ENCODE assay signal across 1 cellular context in genomic region chr1:65419681-65420589, GRCh38.
TF ChIP-seq lines count a peak whose summit lies in the region.

No MANE protein-coding gene starts in this region.

TF ChIP-seq in HepG2, 621 proteins besides CTCF, POLR2A, EP300 and RAD21 (continued from another document and continues in another):
- TF ChIP-seq, protein P1, sequence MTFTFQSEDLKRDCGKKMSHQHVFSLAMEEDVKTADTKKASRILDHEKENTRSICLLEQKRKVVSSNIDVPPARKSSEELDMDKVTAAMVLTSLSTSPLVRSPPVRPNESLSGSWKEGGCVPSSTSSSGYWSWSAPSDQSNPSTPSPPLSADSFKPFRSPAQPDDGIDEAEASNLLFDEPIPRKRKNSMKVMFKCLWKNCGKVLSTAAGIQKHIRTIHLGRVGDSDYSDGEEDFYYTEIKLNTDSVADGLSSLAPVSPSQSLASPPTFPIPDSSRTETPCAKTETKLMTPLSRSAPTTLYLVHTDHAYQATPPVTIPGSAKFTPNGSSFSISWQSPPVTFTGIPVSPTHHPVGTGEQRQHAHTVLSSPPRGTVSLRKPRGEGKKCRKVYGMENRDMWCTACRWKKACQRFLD (CRISPR knock-in tag; IDR thresholded peaks at IDR 0.05; ENCODE audit: borderline replicate concordance), result no peak
- TF ChIP-seq ZNF160 (CRISPR knock-in tag; IDR thresholded peaks at IDR 0.05), result no peak
- TF ChIP-seq, protein P2, sequence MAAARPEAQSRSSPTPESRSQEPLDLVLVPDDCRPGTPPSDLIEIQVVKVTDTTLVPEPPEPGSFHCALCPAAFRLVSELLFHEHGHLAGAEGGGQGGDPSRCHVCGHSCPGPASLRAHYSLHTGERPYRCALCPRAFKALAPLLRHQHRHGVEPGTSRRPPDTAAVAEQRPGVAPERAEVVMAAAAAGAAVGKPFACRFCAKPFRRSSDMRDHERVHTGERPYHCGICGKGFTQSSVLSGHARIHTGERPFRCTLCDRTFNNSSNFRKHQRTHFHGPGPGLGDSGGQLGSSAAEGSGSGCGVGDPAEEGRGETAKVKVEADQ (CRISPR knock-in tag; IDR thresholded peaks at IDR 0.05; ENCODE audit: borderline replicate concordance), result no peak
- no peak for TF ChIP-seq NAIF1 (CRISPR knock-in tag; IDR thresholded peaks at IDR 0.05; ENCODE audit: borderline replicate concordance)
- TF ChIP-seq DBP (CRISPR knock-in tag; IDR thresholded peaks at IDR 0.05; ENCODE audit: not compliant biosample characterization), result no peak
- no peak for TF ChIP-seq ZNF557 (CRISPR knock-in tag; IDR thresholded peaks at IDR 0.05)
- TF ChIP-seq FOXK1 (CRISPR knock-in tag; IDR thresholded peaks at IDR 0.05; ENCODE audit: borderline replicate concordance, low read depth), result 0 out of 2 replicates have a peak, but pooled peaks have one; percentile 31
- no peak for TF ChIP-seq PREB (CRISPR knock-in tag; IDR thresholded peaks at IDR 0.05)
- TF ChIP-seq FUBP1 (CRISPR knock-in tag; IDR thresholded peaks at IDR 0.05; ENCODE audit: borderline replicate concordance), result no peak
- TF ChIP-seq, protein P3, sequence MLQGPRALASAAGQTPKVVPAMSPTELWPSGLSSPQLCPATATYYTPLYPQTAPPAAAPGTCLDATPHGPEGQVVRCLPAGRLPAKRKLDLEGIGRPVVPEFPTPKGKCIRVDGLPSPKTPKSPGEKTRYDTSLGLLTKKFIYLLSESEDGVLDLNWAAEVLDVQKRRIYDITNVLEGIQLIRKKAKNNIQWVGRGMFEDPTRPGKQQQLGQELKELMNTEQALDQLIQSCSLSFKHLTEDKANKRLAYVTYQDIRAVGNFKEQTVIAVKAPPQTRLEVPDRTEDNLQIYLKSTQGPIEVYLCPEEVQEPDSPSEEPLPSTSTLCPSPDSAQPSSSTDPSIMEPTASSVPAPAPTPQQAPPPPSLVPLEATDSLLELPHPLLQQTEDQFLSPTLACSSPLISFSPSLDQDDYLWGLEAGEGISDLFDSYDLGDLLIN (CRISPR knock-in tag; IDR thresholded peaks at IDR 0.05; ENCODE audit: borderline replicate concordance), result no peak
- TF ChIP-seq MIER2 (CRISPR knock-in tag; IDR thresholded peaks at IDR 0.05), result no peak
- no peak; the same call in 1 of the 2 replicates for TF ChIP-seq KDM2A (CRISPR knock-in tag; IDR thresholded peaks at IDR 0.05; ENCODE audit: borderline replicate concordance, low read depth)
- TF ChIP-seq, protein P4, sequence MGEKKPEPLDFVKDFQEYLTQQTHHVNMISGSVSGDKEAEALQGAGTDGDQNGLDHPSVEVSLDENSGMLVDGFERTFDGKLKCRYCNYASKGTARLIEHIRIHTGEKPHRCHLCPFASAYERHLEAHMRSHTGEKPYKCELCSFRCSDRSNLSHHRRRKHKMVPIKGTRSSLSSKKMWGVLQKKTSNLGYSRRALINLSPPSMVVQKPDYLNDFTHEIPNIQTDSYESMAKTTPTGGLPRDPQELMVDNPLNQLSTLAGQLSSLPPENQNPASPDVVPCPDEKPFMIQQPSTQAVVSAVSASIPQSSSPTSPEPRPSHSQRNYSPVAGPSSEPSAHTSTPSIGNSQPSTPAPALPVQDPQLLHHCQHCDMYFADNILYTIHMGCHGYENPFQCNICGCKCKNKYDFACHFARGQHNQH (CRISPR knock-in tag; IDR thresholded peaks at IDR 0.05), result peak; percentile 24; the same call in 1 of the 2 replicates
- TF ChIP-seq, protein P5, sequence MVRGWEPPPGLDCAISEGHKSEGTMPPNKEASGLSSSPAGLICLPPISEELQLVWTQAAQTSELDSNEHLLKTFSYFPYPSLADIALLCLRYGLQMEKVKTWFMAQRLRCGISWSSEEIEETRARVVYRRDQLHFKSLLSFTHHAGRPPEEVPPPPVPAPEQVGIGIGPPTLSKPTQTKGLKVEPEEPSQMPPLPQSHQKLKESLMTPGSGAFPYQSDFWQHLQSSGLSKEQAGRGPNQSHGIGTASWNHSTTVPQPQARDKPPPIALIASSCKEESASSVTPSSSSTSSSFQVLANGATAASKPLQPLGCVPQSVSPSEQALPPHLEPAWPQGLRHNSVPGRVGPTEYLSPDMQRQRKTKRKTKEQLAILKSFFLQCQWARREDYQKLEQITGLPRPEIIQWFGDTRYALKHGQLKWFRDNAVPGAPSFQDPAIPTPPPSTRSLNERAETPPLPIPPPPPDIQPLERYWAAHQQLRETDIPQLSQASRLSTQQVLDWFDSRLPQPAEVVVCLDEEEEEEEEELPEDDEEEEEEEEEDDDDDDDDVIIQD (CRISPR knock-in tag; IDR thresholded peaks at IDR 0.05; ENCODE audit: low read depth), result no peak
- no peak for TF ChIP-seq ZNF790 (CRISPR knock-in tag; IDR thresholded peaks at IDR 0.05; ENCODE audit: borderline replicate concordance)
- no peak for TF ChIP-seq NBN (conservative IDR thresholded peaks at IDR 0.05)
- no peak for TF ChIP-seq ZMAT5 (CRISPR knock-in tag; IDR thresholded peaks at IDR 0.05; ENCODE audit: borderline replicate concordance, low read depth)
- no peak for TF ChIP-seq NFATC3 (CRISPR knock-in tag; IDR thresholded peaks at IDR 0.05)
- TF ChIP-seq ESRRA (CRISPR knock-in tag; IDR thresholded peaks at IDR 0.05; ENCODE audit: low read depth), result no peak
- no peak for TF ChIP-seq PCBP1 (IDR thresholded peaks at IDR 0.05; ENCODE audit: borderline replicate concordance, low read depth, low read length)
- TF ChIP-seq, protein P6, sequence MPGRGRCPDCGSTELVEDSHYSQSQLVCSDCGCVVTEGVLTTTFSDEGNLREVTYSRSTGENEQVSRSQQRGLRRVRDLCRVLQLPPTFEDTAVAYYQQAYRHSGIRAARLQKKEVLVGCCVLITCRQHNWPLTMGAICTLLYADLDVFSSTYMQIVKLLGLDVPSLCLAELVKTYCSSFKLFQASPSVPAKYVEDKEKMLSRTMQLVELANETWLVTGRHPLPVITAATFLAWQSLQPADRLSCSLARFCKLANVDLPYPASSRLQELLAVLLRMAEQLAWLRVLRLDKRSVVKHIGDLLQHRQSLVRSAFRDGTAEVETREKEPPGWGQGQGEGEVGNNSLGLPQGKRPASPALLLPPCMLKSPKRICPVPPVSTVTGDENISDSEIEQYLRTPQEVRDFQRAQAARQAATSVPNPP (CRISPR knock-in tag; IDR thresholded peaks at IDR 0.05), result no peak
- TF ChIP-seq PHF8 (CRISPR knock-in tag; IDR thresholded peaks at IDR 0.05), result peak; percentile 59
- TF ChIP-seq, protein P7, sequence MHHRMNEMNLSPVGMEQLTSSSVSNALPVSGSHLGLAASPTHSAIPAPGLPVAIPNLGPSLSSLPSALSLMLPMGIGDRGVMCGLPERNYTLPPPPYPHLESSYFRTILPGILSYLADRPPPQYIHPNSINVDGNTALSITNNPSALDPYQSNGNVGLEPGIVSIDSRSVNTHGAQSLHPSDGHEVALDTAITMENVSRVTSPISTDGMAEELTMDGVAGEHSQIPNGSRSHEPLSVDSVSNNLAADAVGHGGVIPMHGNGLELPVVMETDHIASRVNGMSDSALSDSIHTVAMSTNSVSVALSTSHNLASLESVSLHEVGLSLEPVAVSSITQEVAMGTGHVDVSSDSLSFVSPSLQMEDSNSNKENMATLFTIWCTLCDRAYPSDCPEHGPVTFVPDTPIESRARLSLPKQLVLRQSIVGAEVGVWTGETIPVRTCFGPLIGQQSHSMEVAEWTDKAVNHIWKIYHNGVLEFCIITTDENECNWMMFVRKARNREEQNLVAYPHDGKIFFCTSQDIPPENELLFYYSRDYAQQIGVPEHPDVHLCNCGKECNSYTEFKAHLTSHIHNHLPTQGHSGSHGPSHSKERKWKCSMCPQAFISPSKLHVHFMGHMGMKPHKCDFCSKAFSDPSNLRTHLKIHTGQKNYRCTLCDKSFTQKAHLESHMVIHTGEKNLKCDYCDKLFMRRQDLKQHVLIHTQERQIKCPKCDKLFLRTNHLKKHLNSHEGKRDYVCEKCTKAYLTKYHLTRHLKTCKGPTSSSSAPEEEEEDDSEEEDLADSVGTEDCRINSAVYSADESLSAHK (CRISPR knock-in tag; IDR thresholded peaks at IDR 0.05; ENCODE audit: borderline replicate concordance), result no peak
- TF ChIP-seq DPF2 (CRISPR knock-in tag; IDR thresholded peaks at IDR 0.05; ENCODE audit: borderline replicate concordance, low read depth), result no peak
- TF ChIP-seq NCOA2 (CRISPR knock-in tag; IDR thresholded peaks at IDR 0.05), result no peak; the same call in none of the 2 replicates
- TF ChIP-seq, protein P8, sequence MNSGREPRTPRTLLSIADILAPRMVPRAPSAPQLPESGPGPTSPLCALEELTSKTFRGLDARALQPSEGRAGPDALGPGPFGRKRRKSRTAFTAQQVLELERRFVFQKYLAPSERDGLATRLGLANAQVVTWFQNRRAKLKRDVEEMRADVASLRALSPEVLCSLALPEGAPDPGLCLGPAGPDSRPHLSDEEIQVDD (CRISPR knock-in tag; IDR thresholded peaks at IDR 0.05; ENCODE audit: borderline replicate concordance), result no peak
- no peak for TF ChIP-seq ZIK1 (CRISPR knock-in tag; IDR thresholded peaks at IDR 0.05; ENCODE audit: borderline replicate concordance, low read depth)
- TF ChIP-seq TCF7L2 (IDR thresholded peaks at IDR 0.05; ENCODE audit: low read depth, low read length), result no peak
- no peak for TF ChIP-seq RFX5 (IDR thresholded peaks at IDR 0.05; ENCODE audit: low read depth, low read length)
- no peak for TF ChIP-seq ZNF792 (CRISPR knock-in tag; IDR thresholded peaks at IDR 0.05)
- TF ChIP-seq ZNF572 (CRISPR knock-in tag; IDR thresholded peaks at IDR 0.05), result no peak
- TF ChIP-seq, protein P9, sequence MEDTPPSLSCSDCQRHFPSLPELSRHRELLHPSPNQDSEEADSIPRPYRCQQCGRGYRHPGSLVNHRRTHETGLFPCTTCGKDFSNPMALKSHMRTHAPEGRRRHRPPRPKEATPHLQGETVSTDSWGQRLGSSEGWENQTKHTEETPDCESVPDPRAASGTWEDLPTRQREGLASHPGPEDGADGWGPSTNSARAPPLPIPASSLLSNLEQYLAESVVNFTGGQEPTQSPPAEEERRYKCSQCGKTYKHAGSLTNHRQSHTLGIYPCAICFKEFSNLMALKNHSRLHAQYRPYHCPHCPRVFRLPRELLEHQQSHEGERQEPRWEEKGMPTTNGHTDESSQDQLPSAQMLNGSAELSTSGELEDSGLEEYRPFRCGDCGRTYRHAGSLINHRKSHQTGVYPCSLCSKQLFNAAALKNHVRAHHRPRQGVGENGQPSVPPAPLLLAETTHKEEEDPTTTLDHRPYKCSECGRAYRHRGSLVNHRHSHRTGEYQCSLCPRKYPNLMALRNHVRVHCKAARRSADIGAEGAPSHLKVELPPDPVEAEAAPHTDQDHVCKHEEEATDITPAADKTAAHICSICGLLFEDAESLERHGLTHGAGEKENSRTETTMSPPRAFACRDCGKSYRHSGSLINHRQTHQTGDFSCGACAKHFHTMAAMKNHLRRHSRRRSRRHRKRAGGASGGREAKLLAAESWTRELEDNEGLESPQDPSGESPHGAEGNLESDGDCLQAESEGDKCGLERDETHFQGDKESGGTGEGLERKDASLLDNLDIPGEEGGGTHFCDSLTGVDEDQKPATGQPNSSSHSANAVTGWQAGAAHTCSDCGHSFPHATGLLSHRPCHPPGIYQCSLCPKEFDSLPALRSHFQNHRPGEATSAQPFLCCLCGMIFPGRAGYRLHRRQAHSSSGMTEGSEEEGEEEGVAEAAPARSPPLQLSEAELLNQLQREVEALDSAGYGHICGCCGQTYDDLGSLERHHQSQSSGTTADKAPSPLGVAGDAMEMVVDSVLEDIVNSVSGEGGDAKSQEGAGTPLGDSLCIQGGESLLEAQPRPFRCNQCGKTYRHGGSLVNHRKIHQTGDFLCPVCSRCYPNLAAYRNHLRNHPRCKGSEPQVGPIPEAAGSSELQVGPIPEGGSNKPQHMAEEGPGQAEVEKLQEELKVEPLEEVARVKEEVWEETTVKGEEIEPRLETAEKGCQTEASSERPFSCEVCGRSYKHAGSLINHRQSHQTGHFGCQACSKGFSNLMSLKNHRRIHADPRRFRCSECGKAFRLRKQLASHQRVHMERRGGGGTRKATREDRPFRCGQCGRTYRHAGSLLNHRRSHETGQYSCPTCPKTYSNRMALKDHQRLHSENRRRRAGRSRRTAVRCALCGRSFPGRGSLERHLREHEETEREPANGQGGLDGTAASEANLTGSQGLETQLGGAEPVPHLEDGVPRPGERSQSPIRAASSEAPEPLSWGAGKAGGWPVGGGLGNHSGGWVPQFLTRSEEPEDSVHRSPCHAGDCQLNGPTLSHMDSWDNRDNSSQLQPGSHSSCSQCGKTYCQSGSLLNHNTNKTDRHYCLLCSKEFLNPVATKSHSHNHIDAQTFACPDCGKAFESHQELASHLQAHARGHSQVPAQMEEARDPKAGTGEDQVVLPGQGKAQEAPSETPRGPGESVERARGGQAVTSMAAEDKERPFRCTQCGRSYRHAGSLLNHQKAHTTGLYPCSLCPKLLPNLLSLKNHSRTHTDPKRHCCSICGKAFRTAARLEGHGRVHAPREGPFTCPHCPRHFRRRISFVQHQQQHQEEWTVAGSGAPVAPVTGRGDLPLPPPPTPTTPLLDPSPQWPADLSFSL (CRISPR knock-in tag; IDR thresholded peaks at IDR 0.05), result no peak
- TF ChIP-seq CBFB (CRISPR knock-in tag; IDR thresholded peaks at IDR 0.05), result no peak
- 0 out of 2 replicates have a peak, but pooled peaks have one; percentile 66 for TF ChIP-seq RARG (CRISPR knock-in tag; IDR thresholded peaks at IDR 0.05; ENCODE audit: low read depth)
- no peak for TF ChIP-seq ZNF615 (CRISPR knock-in tag; IDR thresholded peaks at IDR 0.05; ENCODE audit: borderline replicate concordance)
- no peak for TF ChIP-seq MAFG (CRISPR knock-in tag; IDR thresholded peaks at IDR 0.05)
- TF ChIP-seq STAT5B (CRISPR knock-in tag; IDR thresholded peaks at IDR 0.05), result no peak
